Comparison of ENCODE assay signal across 19 cellular contexts in genomic region chr20:34585019-34585418, GRCh38.
"Had no signal": no experiment of that assay in that cellular context is flagged by ENCODE, and none has a peak within 500 bp of the region (broad histone marks: within the 10 kb centered on the region; RNA-seq: fewer than 3 reads in every experiment).

No MANE protein-coding gene starts in this region.

- H3K9me3 ChIP-seq: gastroesophageal sphincter, ovary, right atrium auricular region, tibial nerve had no signal

- H3K27ac Mint-ChIP-seq: immature natural killer cell, mesothelial cell of epicardium, natural killer cell had no signal

- ATAC-seq: gastroesophageal sphincter, left cardiac atrium, left ventricle myocardium superior, natural killer cell had no signal

- H3K27ac ChIP-seq: gastroesophageal sphincter, tibial nerve had no signal

- H3K27me3 ChIP-seq: dorsolateral prefrontal cortex, gastroesophageal sphincter, ovary, right atrium auricular region, tibial nerve had no signal

- H3K4me3 ChIP-seq: dorsolateral prefrontal cortex, gastroesophageal sphincter, ovary, right atrium auricular region, tibial nerve had no signal

- H3K36me3 Mint-ChIP-seq: natural killer cell had no signal

- H3K36me3 ChIP-seq: ovary had no signal

- H3K9me3 Mint-ChIP-seq: central memory CD8-positive, alpha-beta T cell; mesothelial cell of epicardium; natural killer cell; neural crest cell had no signal

- H3K4me3 Mint-ChIP-seq: central memory CD8-positive, alpha-beta T cell; immature natural killer cell; mesothelial cell of epicardium; natural killer cell; neural crest cell had no signal

- H3K27me3 Mint-ChIP-seq: central memory CD8-positive, alpha-beta T cell had no signal

- DNase-seq: cortex of kidney; dorsolateral prefrontal cortex; effector CD8-positive, alpha-beta T cell; glutamatergic neuron; immature natural killer cell; kidney; left cardiac atrium; left ventricle myocardium superior; natural killer cell; ovary; small intestine; stimulated activated CD4-positive, alpha-beta T cell treated with anti-CD3 and anti-CD28 coated beads, Interleukin-12 subunit alpha, Interleukin-12 subunit beta, amount 100 ng/mL, for 4 hours; stimulated activated naive CD4-positive, alpha-beta T cell treated with Interleukin-2 at 50 U/mL for 16 hours had no signal
